ENCODE assay signal across 7 cellular contexts in the genomic region with DNA sequence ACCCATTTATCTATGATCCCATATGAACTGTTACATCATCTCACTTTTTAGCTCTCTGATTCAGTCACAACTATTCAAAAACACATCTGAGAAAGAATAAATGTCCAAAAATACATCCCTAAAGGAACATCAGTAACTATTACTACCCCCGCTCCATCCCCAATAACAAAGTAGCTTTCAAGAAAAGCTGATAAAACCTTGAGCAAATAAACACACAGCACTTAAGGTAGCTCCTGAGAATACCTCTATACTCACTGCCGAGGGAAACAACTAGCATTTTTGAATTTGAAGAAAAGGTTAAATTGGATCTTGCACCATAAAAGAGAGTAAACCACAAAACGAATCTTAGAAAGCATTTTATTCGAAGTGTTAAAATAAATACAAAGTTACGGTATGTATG.
"Had no signal": no experiment of that assay in that cellular context is flagged by ENCODE, and none has a peak within 500 bp of the region (broad histone marks: within the 10 kb centered on the region; RNA-seq: fewer than 3 reads in every experiment).

No MANE protein-coding gene starts in this region.

- H3K27ac Mint-ChIP-seq: GM23338, HFFc6 had no signal

- H3K9me3 Mint-ChIP-seq: GM23338, H9, HFFc6 had no signal

- H3K4me2 ChIP-seq: GM23338 had no signal

- DNase-seq: H9, HCEC 1CT, HFFc6, IMR-90, KG1 had no signal

- ATAC-seq: GM23338, K562 had no signal

- H2AFZ ChIP-seq: GM23338 had no signal

- H3K4me3 ChIP-seq: GM23338, K562 had no signal
